ENCODE assay signal across 24 cellular contexts in the genomic region with DNA sequence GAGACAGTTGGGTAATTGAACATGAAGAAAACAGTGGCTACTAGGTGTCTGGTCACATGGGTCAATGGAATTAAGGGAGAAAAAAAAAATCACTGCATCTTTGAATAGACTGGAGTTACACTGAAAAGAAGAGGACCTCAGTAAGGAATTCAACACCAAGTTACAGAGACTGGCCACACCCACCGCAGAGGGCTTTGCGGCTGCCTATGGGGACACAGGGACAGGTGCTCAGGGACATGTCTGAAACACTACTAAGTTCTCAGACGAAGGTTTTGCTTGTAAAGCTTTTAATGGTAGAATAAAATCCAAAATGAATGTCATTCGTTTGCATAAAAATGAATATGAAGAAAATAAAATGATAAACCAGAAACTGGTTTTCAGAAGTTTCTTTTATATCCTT.
"Had no signal": no experiment of that assay in that cellular context is flagged by ENCODE, and none has a peak within 500 bp of the region (broad histone marks: within the 10 kb centered on the region; RNA-seq: fewer than 3 reads in every experiment).

No MANE protein-coding gene starts in this region.

- H3K9me3 Mint-ChIP-seq: dendritic cell treated with granulocyte-macrophage colony-stimulating factor and Interleukin-4, amounts not matched to agents 40 ng/mL and 50 ng/mL, for 4 days; effector memory CD8-positive, alpha-beta T cell; endodermal cell had no signal

- H3K36me3 ChIP-seq: colonic mucosa, esophagus squamous epithelium, gastrocnemius medialis, heart right ventricle, left lung, lower lobe of right lung had no signal

- DNase-seq: colonic mucosa; cortex of kidney; effector CD8-positive, alpha-beta T cell; effector memory CD8-positive, alpha-beta T cell; endodermal cell; erythroblast; esophagus squamous epithelium; foreskin fibroblast; foreskin melanocyte; gastrocnemius medialis; glutamatergic neuron; head of caudate nucleus; heart right ventricle; hippocampal formation; left cardiac atrium; left ventricle myocardium superior; lower lobe of right lung; mesenchymal stem cell; mucosa of descending colon had no signal

- H3K27ac Mint-ChIP-seq: dendritic cell treated with granulocyte-macrophage colony-stimulating factor and Interleukin-4, amounts not matched to agents 40 ng/mL and 50 ng/mL, for 4 days; effector memory CD8-positive, alpha-beta T cell; endodermal cell; mesothelial cell of epicardium had no signal

- H3K9me3 ChIP-seq: colonic mucosa, esophagus squamous epithelium, gastrocnemius medialis, left lung, lower lobe of right lung, mucosa of descending colon had no signal

- H3K4me1 ChIP-seq: colonic mucosa had no signal

- H3K27me3 ChIP-seq: colonic mucosa, gastrocnemius medialis, heart right ventricle, left lung had no signal

- H3K4me3 Mint-ChIP-seq: dendritic cell treated with granulocyte-macrophage colony-stimulating factor and Interleukin-4, amounts not matched to agents 40 ng/mL and 50 ng/mL, for 4 days; effector memory CD8-positive, alpha-beta T cell; endodermal cell; mesothelial cell of epicardium had no signal

- ATAC-seq: effector memory CD8-positive, alpha-beta T cell; esophagus mucosa; gastrocnemius medialis; heart right ventricle; left cardiac atrium; left lung; left ventricle myocardium superior; lower lobe of right lung; mucosa of descending colon had no signal

- H3K27ac ChIP-seq: colonic mucosa, epithelial cell of prostate, esophagus squamous epithelium, gastrocnemius medialis, left lung, lower lobe of right lung had no signal

- H3K4me3 ChIP-seq: colonic mucosa, esophagus squamous epithelium, gastrocnemius medialis, heart right ventricle, left lung, lower lobe of right lung, mucosa of descending colon had no signal
